Comparison of ENCODE assay signal across 6 cellular contexts in the genomic region with DNA sequence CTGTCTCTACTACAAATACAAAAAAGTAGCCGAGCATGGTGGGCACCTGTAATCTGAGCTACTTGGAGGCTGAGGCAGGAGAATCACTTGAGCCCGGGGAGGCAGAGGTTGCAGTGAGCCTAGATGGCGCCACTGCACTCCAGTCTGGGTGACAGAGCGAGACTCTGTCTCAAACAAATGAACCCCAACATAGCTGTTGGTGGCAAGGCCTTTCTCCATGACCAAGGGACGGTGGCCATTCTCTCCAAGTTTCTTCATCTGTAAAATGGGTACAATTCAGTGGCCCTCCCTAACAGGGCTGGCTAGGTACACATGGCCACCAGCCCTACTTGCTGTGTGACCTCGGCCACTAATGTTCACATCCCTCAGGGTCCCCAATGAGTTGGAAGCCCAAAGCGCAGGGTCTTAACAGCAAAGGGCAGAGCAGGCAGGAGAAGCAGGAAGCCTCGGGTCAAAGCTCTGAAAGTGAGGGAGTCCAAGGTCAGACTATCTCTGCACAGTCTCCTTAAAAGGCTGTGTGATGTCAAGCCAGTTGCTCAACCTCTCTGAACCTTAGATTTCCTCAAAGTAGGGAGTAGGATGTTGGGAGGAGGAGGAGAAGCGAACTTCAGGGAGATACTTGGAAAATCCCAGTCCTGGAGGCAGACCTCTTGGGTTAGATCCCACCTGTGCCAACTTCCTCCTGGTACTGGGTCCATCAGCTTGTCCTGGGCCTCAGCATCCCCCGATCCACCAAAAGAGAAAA. TPM values are rescaled to one million over a fixed set of nuclear protein-coding genes. Genes with fewer than 3 reads are reported as not detected.
DNase-seq lines count a peak whose midpoint lies in the region; ATAC-seq, FAIRE-seq and TF ChIP-seq lines count a peak whose summit lies in the region.

No MANE protein-coding gene starts in this region.

- CTCF ChIA-PET in CD4-positive, alpha-beta T cell (lab: Charles Lee) = interaction anchor here (1.0 to 6.6 kb wide), 22 partner anchors 9 to 419 kb away, joined by 3 to 340 read pairs (median 8); partner anchors contain the start of genes LSM4, MPV17L2, RPL18A and SSBP4

- no peak for ATAC-seq in CD4-positive, alpha-beta T cell (ENCODE audit: poor library complexity)

- peaks cover 4 to 22% (median 15%) of the 10 kb centered on the region in 4 donors for H3K36me3 ChIP-seq in esophagus muscularis mucosa

- peak overlapping the region; percentile 99 for H3K4me3 Mint-ChIP-seq in CD4-positive, alpha-beta T cell

- H3K4me3 ChIP-seq in esophagus muscularis mucosa = peak overlapping the region; percentile 86 to 100 (median 99)

- H3K4me1 ChIP-seq in esophagus muscularis mucosa = peaks cover 60 to 73% (median 72%) of the 10 kb centered on the region in 4 donors

- H3K9me3 Mint-ChIP-seq in CD4-positive, alpha-beta T cell = peaks cover 2% of the 10 kb centered on the region

- peaks cover 56% of the 10 kb centered on the region for H3K36me3 Mint-ChIP-seq in CD4-positive, alpha-beta T cell (ENCODE audit: low read depth)

- no peak for TF ChIP-seq EP300 in esophagus muscularis mucosa (IDR thresholded peaks at IDR 0.05)

- no peak for TF ChIP-seq POLR2A in esophagus muscularis mucosa (IDR thresholded peaks at IDR 0.05; ENCODE audit: low read depth)

- no peaks in the 10 kb centered on the region for H3K9me3 ChIP-seq in CD4-positive, alpha-beta T cell (ENCODE audit: control insufficient read depth, low read length)
- no peaks in the 10 kb centered on the region for H3K9me3 ChIP-seq in esophagus muscularis mucosa

- H3K27ac Mint-ChIP-seq in CD4-positive, alpha-beta T cell = peak overlapping the region; percentile 100

- WGBS in esophagus muscularis mucosa = 26% methylated on average over 4 of the region's 10 CpGs

- H3K27me3 ChIP-seq in CD4-positive, alpha-beta T cell (ENCODE audit: control insufficient read depth, insufficient read depth, low read length) = no peaks in the 10 kb centered on the region
- no peaks in the 10 kb centered on the region for H3K27me3 ChIP-seq in esophagus muscularis mucosa

- intact Hi-C loops in CD4-positive, alpha-beta T cell (cut with DNase I, micrococcal nuclease) = loop anchor here (1.0 kb wide), 3 partner anchors 26 to 50 kb away; partner anchors contain the start of gene LSM4 (in 2 of the 2)
- intact Hi-C loops in esophagus muscularis mucosa (cut with DNase I) = loop anchor here (2.0 to 5.0 kb wide), 2 partner anchors 44 to 134 kb away; partner anchors contain the start of gene LSM4

- peaks cover 9% of the 10 kb centered on the region for H3K27me3 Mint-ChIP-seq in CD4-positive, alpha-beta T cell

- peak; percentile 11 for TF ChIP-seq CTCF in CD4-positive, alpha-beta T cell (IDR thresholded peaks at IDR 0.05)
- TF ChIP-seq CTCF in esophagus muscularis mucosa (IDR thresholded peaks at IDR 0.05) = peak in 1 of 3 experiments; percentile 13

- POLR2A ChIA-PET in CD4-positive, alpha-beta T cell (lab: Charles Lee) = interaction anchor here (0.8 to 18.2 kb wide), 31 partner anchors 13 to 1203 kb away, joined by 3 to 761 read pairs (median 7); partner anchors contain the start of genes COPE, DDX49, HAUS8 and LSM4

- no peak for FAIRE-seq in HTR-8/SVneo (lab: Jason Lieb, UNC)

- peaks cover 57% of the 10 kb centered on the region for H3K4me1 Mint-ChIP-seq in CD4-positive, alpha-beta T cell (ENCODE audit: low read depth)

- peak overlapping the region; percentile 98 for H3K27ac ChIP-seq in CD4-positive, alpha-beta T cell (ENCODE audit: low read depth, low read length)
- peak overlapping the region; percentile 99 to 100 (median 100) for H3K27ac ChIP-seq in esophagus muscularis mucosa (replicated peaks in 1 of 4)

- DNase-seq in CD4-positive, alpha-beta T cell = peak in 8 of 10 experiments; percentile 29 to 69 (median 54)
- DNase-seq in T follicular helper cell (ENCODE audit: low read depth) (peak; percentile 55), esophagus muscularis mucosa (ENCODE audit: extremely low spot score) (no peak), cerebellar nuclear complex (lab: John Stamatoyannopoulos, UW) (no peak), HTR-8/SVneo (ENCODE audit: insufficient read length, low spot score) (no peak)
- peak; percentile 46 for DNase-seq in stimulated activated CD4-positive, alpha-beta T cell treated with anti-CD3 and anti-CD28 coated beads, Interleukin-4, amount 100 ng/mL, for 24 hours

RNA-seq across cellular contexts. Expression of gene JUND, which starts 2.7 kb away (rescaled TPM):
- 1,000 to 10,000 TPM; 1,827 to 1,976 TPM for total RNA-seq in CD4-positive, alpha-beta T cell
- 100 to 1,000 TPM; 325 to 457 (median 403) TPM for total RNA-seq in esophagus muscularis mucosa

RNA-seq across cellular contexts. Expression of gene IQCN, which starts 4.4 kb away (rescaled TPM):
- 10 to 100 TPM; 18.1 to 18.7 TPM for total RNA-seq in CD4-positive, alpha-beta T cell
- total RNA-seq in esophagus muscularis mucosa = 1 to 10 TPM in 3 of 4 donors, under 1 TPM in 1; 0.52 to 2.5 (median 1.3) TPM

RNA-seq across cellular contexts. Expression of gene LSM4, which starts 44.2 kb away (rescaled TPM):
- total RNA-seq in CD4-positive, alpha-beta T cell = 10 to 100 TPM; 40.2 to 47.4 TPM
- 100 to 1,000 TPM in 1 of 4 donors, 10 to 100 TPM in 3; 86.8 to 116 (median 93.9) TPM for total RNA-seq in esophagus muscularis mucosa

RNA-seq across cellular contexts. Expression of gene PDE4C, which starts 52.5 kb away (rescaled TPM):
- not detected for total RNA-seq in CD4-positive, alpha-beta T cell
- 1 to 10 TPM in 1 of 4 donors, under 1 TPM in 3; 0.17 to 1.2 (median 0.54) TPM for total RNA-seq in esophagus muscularis mucosa

Comparison
In these comparisons a context has a peak if more than half of its experiments do, and no peak if none do; other contexts are left out.
1. DNase-seq: peak in CD4-positive, alpha-beta T cell (8 of 10), T follicular helper cell (single experiment) and stimulated activated CD4-positive, alpha-beta T cell treated with anti-CD3 and anti-CD28 coated beads, Interleukin-4, amount 100 ng/mL, for 24 hours (single experiment); none in esophagus muscularis mucosa (single experiment), cerebellar nuclear complex (0 of 2) and HTR-8/SVneo (single experiment).
2. RNA of gene IQCN, which starts 4.4 kb away (total RNA-seq): 18.1 to 18.7 TPM in CD4-positive, alpha-beta T cell; 0.52 to 2.5 TPM in esophagus muscularis mucosa; every median in the first group is over 4 times any median in the second.